7 cellular contexts compared by ENCODE assay signal in genomic region chr1:13577846-13578245, GRCh38. TPM values are rescaled to one million over a fixed set of nuclear protein-coding genes. Genes with fewer than 3 reads are reported as not detected.
"Had no signal": no experiment of that assay in that cellular context is flagged by ENCODE, and none has a peak within 500 bp of the region (broad histone marks: within the 10 kb centered on the region; RNA-seq: fewer than 3 reads in every experiment).

No MANE protein-coding gene starts in this region.

- H3K4me2 ChIP-seq: GM23338 had no signal

- H2AFZ ChIP-seq: GM23338 had no signal

- ATAC-seq: GM23338, K562 had no signal

- H3K4me3 ChIP-seq: GM23338, K562 had no signal

- DNase-seq: H9, HCEC 1CT, HFFc6, IMR-90 had no signal

RNA-seq across cellular contexts. Expression of gene PDPN, which starts 5.8 kb away (rescaled TPM):
- total RNA-seq: HFFc6, HT-29, IMR-90 had no signal
- polyA plus RNA-seq: K562 had no signal
